Comparison of ENCODE assay signal across 15 cellular contexts in genomic region chr16:15604460-15605390, GRCh38. TPM values are rescaled to one million over a fixed set of nuclear protein-coding genes. Genes with fewer than 3 reads are reported as not detected.
DNase-seq lines count a peak whose midpoint lies in the region; ATAC-seq and TF ChIP-seq lines count a peak whose summit lies in the region.
"Had no signal": no experiment of that assay in that cellular context is flagged by ENCODE, and none has a peak within 500 bp of the region (broad histone marks: within the 10 kb centered on the region; RNA-seq: fewer than 3 reads in every experiment).

No MANE protein-coding gene starts in this region.

- no peak overlapping the region for H2BK5ac ChIP-seq in trophoblast cell (ENCODE audit: low read depth, low read length, poor library complexity)

- ATAC-seq in T-helper 17 cell (no peak), GM21529 (IDR thresholded peaks at IDR 0.05; ENCODE audit: unreplicated experiment) (no peak)
- ATAC-seq: mucosa of descending colon had no signal

- peak; percentile 48 for TF ChIP-seq POLR2A in erythroblast (IDR thresholded peaks at IDR 0.05; ENCODE audit: low read length)

- DNase-seq in EH (ENCODE audit: low read depth) (peak; percentile 40), T-helper 17 cell (no peak), erythroblast (lab: John Stamatoyannopoulos, UW) (peak in 1 of 2 experiments; percentile 29), trophoblast cell (peak in 1 of 2 donors; percentile 69), Karpas-422 (no peak), RWPE1 (ENCODE audit: low spot score) (no peak)
- DNase-seq in activated CD8-positive, alpha-beta memory T cell treated with anti-CD3 and anti-CD28 coated beads, Interleukin-2, amount 50 U/mL, for 4 hours: no peak
- DNase-seq: effector CD4-positive, alpha-beta T cell; foreskin fibroblast; mucosa of descending colon; NK-92 treated with Interleukin-12 subunit alpha and Interleukin-12 subunit beta, amount 100 ng/mL, for 24 hours; stimulated activated CD4-positive, alpha-beta T cell treated with anti-CD3 and anti-CD28 coated beads, Interleukin-4, amount 100 ng/mL, for 1 hour had no signal

- no peak for TF ChIP-seq CTCF in RWPE1 (conservative IDR thresholded peaks at IDR 0.05; ENCODE audit: low read depth)

- CTCF ChIA-PET in RWPE1 (lab: Yijun Ruan, JAX): no interaction called here

- peaks cover 28% of the 10 kb centered on the region for H3K36me3 Mint-ChIP-seq in T-helper 17 cell (ENCODE audit: low read depth)

- POLR2A ChIA-PET in RWPE1 (lab: Yijun Ruan, JAX; ENCODE audit: low non-redundant PET): no interaction called here

- H3K4me2 ChIP-seq in trophoblast cell (ENCODE audit: low read length) (no peak overlapping the region), Karpas-422 (ENCODE audit: low read depth, low read length, poor library complexity, severe bottlenecking) (no peak overlapping the region)

- peak overlapping the region; percentile 91 for H3K27ac Mint-ChIP-seq in T-helper 17 cell

- H3K18ac ChIP-seq in trophoblast cell (ENCODE audit: low read length): no peak overlapping the region

- no peak overlapping the region for H4K12ac ChIP-seq in trophoblast cell (ENCODE audit: low read depth, low read length)

- no peaks in the 10 kb centered on the region for H4K20me1 ChIP-seq in Karpas-422 (ENCODE audit: insufficient read depth, low read depth, low read length)

- H3K79me2 ChIP-seq in trophoblast cell (ENCODE audit: control insufficient read depth, insufficient read depth, low read length, poor library complexity): no peaks in the 10 kb centered on the region
- H3K79me2 ChIP-seq in Karpas-422 (ENCODE audit: low read length): no peaks in the 10 kb centered on the region

- WGBS in trophoblast cell (ENCODE audit: extremely low coverage, insufficient coverage, insufficient read length): no CpG with 5 or more reads among the region's 14 CpGs

- no peaks in the 10 kb centered on the region for H3K9me2 ChIP-seq in Karpas-422 (replicated peaks; ENCODE audit: insufficient read depth, low read length)

- no peak overlapping the region for H3K23ac ChIP-seq in trophoblast cell (ENCODE audit: low read length)

- peaks cover 26% of the 10 kb centered on the region for H3K4me1 Mint-ChIP-seq in T-helper 17 cell

- H3K27me3 Mint-ChIP-seq in T-helper 17 cell: no peaks in the 10 kb centered on the region

- H2BK120ac ChIP-seq in trophoblast cell (ENCODE audit: insufficient read depth, low read length, poor library complexity): no peak overlapping the region

- no peak overlapping the region for H4K91ac ChIP-seq in trophoblast cell (ENCODE audit: low read depth, low read length)

- H3K79me1 ChIP-seq in trophoblast cell (ENCODE audit: low read length): no peaks in the 10 kb centered on the region

- no peak overlapping the region for H2BK12ac ChIP-seq in trophoblast cell (ENCODE audit: low read length)

- no peak overlapping the region for H3K4me3 Mint-ChIP-seq in T-helper 17 cell

- no peak overlapping the region for H4K8ac ChIP-seq in trophoblast cell (ENCODE audit: low read depth, low read length)

- H3K9me3 ChIP-seq in T-helper 17 cell (ENCODE audit: control insufficient read depth, low read length, poor library complexity, severe bottlenecking): no peaks in the 10 kb centered on the region
- no peaks in the 10 kb centered on the region for H3K9me3 ChIP-seq in trophoblast cell (ENCODE audit: insufficient read depth, low read depth, low read length)
- no peaks in the 10 kb centered on the region for H3K9me3 ChIP-seq in Karpas-422 (ENCODE audit: low read length)
- H3K9me3 ChIP-seq: ascending aorta, mucosa of descending colon, SJSA1 had no signal

- H3K4me3 ChIP-seq in trophoblast cell (ENCODE audit: low read depth, low read length) (peak overlapping the region; percentile 23), Karpas-422 (ENCODE audit: low read length) (no peak overlapping the region)
- H3K4me3 ChIP-seq: ascending aorta, mucosa of descending colon, SJSA1 had no signal

- H3K27ac ChIP-seq in trophoblast cell (ENCODE audit: low read depth, low read length) (no peak overlapping the region), Karpas-422 (ENCODE audit: low read length) (no peak overlapping the region), RWPE1 (no peak overlapping the region)
- H3K27ac ChIP-seq: SJSA1 had no signal

- H3K9ac ChIP-seq in trophoblast cell (ENCODE audit: low read length) (peak overlapping the region; percentile 12), Karpas-422 (ENCODE audit: low read length) (no peak overlapping the region)

- H2AFZ ChIP-seq in trophoblast cell (ENCODE audit: insufficient read depth, low read length, poor library complexity) (no peak overlapping the region), Karpas-422 (ENCODE audit: low read length) (no peak overlapping the region)

- H3K27me3 ChIP-seq in trophoblast cell (ENCODE audit: insufficient read depth, low read length) (no peaks in the 10 kb centered on the region), Karpas-422 (ENCODE audit: low read length) (no peaks in the 10 kb centered on the region)
- H3K27me3 ChIP-seq: ascending aorta, SJSA1 had no signal

- H3K36me3 ChIP-seq in trophoblast cell (ENCODE audit: control insufficient read depth in 1 of 2, insufficient read depth in 2 of 2, low read length in 2 of 2) (peaks cover 33 to 54% of the 10 kb centered on the region in 2 experiments), Karpas-422 (ENCODE audit: insufficient read depth, low read length) (peaks cover 34% of the 10 kb centered on the region; the same call in 1 of the 2 replicates)

- H3K4me1 ChIP-seq in trophoblast cell (ENCODE audit: control insufficient read depth in 1 of 2, insufficient read depth in 2 of 2, low read length in 2 of 2) (peaks cover 0 to 2% of the 10 kb centered on the region in 2 experiments), Karpas-422 (ENCODE audit: low read length) (no peaks in the 10 kb centered on the region)
- H3K4me1 ChIP-seq: ascending aorta had no signal

- H3K14ac ChIP-seq in trophoblast cell (ENCODE audit: low read length): no peak overlapping the region

- H2AK5ac ChIP-seq in trophoblast cell (ENCODE audit: low read length): no peak overlapping the region

- H3K4ac ChIP-seq in trophoblast cell (ENCODE audit: low read depth, low read length): no peak overlapping the region

RNA-seq across cellular contexts. Expression of gene MARF1, which starts 38.2 kb away (rescaled TPM):
- 100 to 1,000 TPM; 159 to 164 TPM for total RNA-seq in T-helper 17 cell
- polyA plus RNA-seq in trophoblast cell (2013): 18.2 and 20.2 TPM in 2 replicates
- total RNA-seq in Karpas-422 (2014; rRNA removed; shearing (Covaris generic); ENCODE audit: low replicate concordance): 58.6 and 73.1 TPM in 2 replicates

RNA-seq across cellular contexts. Expression of gene NDE1, which starts 45.3 kb away (rescaled TPM):
- total RNA-seq in T-helper 17 cell: 100 to 1,000 TPM; 122 to 123 TPM
- 24.0 and 27.2 TPM in 2 replicates for polyA plus RNA-seq in trophoblast cell (2013)
- total RNA-seq in Karpas-422 (2014; rRNA removed; shearing (Covaris generic); ENCODE audit: low replicate concordance): 39.4 and 63.0 TPM in 2 replicates
